1 cellular context compared by ENCODE assay signal in genomic region chr6:136551103-136551502, GRCh38.
TF ChIP-seq lines count a peak whose summit lies in the region.

No MANE protein-coding gene starts in this region.

TF ChIP-seq in GM23338, 12 proteins besides CTCF, POLR2A, EP300 and RAD21 (continued from another document):
- TF ChIP-seq STAT1 (IDR thresholded peaks at IDR 0.05; ENCODE audit: unreplicated experiment) (no peak), POLR2AphosphoS5 (IDR thresholded peaks at IDR 0.05; ENCODE audit: low read depth) (no peak), EZH2phosphoT487 (IDR thresholded peaks at IDR 0.05; ENCODE audit: unreplicated experiment) (no peak), JUNB (IDR thresholded peaks at IDR 0.05; ENCODE audit: unreplicated experiment) (no peak), ZNF331 (CRISPR knock-in tag; IDR thresholded peaks at IDR 0.05; ENCODE audit: low read depth) (no peak), REST (IDR thresholded peaks at IDR 0.05; ENCODE audit: unreplicated experiment) (no peak)
